23 cellular contexts compared by ENCODE assay signal in genomic region chr20:50263831-50264230, GRCh38.
"Had no signal": no experiment of that assay in that cellular context is flagged by ENCODE, and none has a peak within 500 bp of the region (broad histone marks: within the 10 kb centered on the region; RNA-seq: fewer than 3 reads in every experiment).

No MANE protein-coding gene starts in this region.

- H3K27ac ChIP-seq: left lung, pancreas, prostate gland, sigmoid colon, spleen, suprapubic skin, thoracic aorta, tibial artery, upper lobe of right lung had no signal

- H3K9me3 Mint-ChIP-seq: immature natural killer cell; naive thymus-derived CD8-positive, alpha-beta T cell; nephron; neural crest cell; stimulated activated effector memory CD8-positive, alpha-beta T cell treated with anti-CD3 and anti-CD28 coated beads, Interleukin-12 subunit alpha, Interleukin-12 subunit beta, amount 100 ng/mL, for 72 hours; stimulated activated naive CD8-positive, alpha-beta T cell treated with anti-CD3 and anti-CD28 coated beads, Interleukin-15, Interleukin-2, amounts not matched to agents 100 ng/mL and 50 ng/mL, for 24 hours had no signal

- H3K4me3 Mint-ChIP-seq: immature natural killer cell; naive thymus-derived CD8-positive, alpha-beta T cell; nephron; neural crest cell; stimulated activated effector memory CD8-positive, alpha-beta T cell treated with anti-CD3 and anti-CD28 coated beads, Interleukin-12 subunit alpha, Interleukin-12 subunit beta, amount 100 ng/mL, for 72 hours; stimulated activated naive CD8-positive, alpha-beta T cell treated with anti-CD3 and anti-CD28 coated beads, Interleukin-15, Interleukin-2, amounts not matched to agents 100 ng/mL and 50 ng/mL, for 24 hours had no signal

- H3K27me3 Mint-ChIP-seq: naive thymus-derived CD8-positive, alpha-beta T cell; stimulated activated naive CD8-positive, alpha-beta T cell treated with anti-CD3 and anti-CD28 coated beads, Interleukin-15, Interleukin-2, amounts not matched to agents 100 ng/mL and 50 ng/mL, for 24 hours had no signal

- DNase-seq: hypothalamus; immature natural killer cell; left colon; left lung; naive thymus-derived CD8-positive, alpha-beta T cell; pancreas; retina; sigmoid colon; small intestine; spleen; stimulated activated CD4-positive, alpha-beta T cell treated with anti-CD3 and anti-CD28 coated beads, Interleukin-4, amount 100 ng/mL, for 24 hours; stimulated activated naive CD4-positive, alpha-beta T cell; tibial artery; upper lobe of right lung had no signal

- H3K36me3 ChIP-seq: left lung, pancreas, prostate gland, sigmoid colon, spleen, suprapubic skin, thoracic aorta, tibial artery, upper lobe of right lung had no signal

- H3K27me3 ChIP-seq: left lung, pancreas, sigmoid colon, spleen, suprapubic skin, tibial artery, upper lobe of right lung had no signal

- H3K4me3 ChIP-seq: left lung, lung, pancreas, prostate gland, sigmoid colon, spleen, suprapubic skin, thoracic aorta, tibial artery, upper lobe of right lung had no signal

- ATAC-seq: left colon; left lung; naive thymus-derived CD8-positive, alpha-beta T cell; pancreas; right cardiac atrium; stimulated activated effector memory CD8-positive, alpha-beta T cell treated with anti-CD3 and anti-CD28 coated beads, Interleukin-12 subunit alpha, Interleukin-12 subunit beta, amount 100 ng/mL, for 72 hours; upper lobe of right lung had no signal

- H3K36me3 Mint-ChIP-seq: immature natural killer cell; naive thymus-derived CD8-positive, alpha-beta T cell; stimulated activated effector memory CD8-positive, alpha-beta T cell treated with anti-CD3 and anti-CD28 coated beads, Interleukin-12 subunit alpha, Interleukin-12 subunit beta, amount 100 ng/mL, for 72 hours had no signal

- H3K27ac Mint-ChIP-seq: immature natural killer cell; nephron; stimulated activated effector memory CD8-positive, alpha-beta T cell treated with anti-CD3 and anti-CD28 coated beads, Interleukin-12 subunit alpha, Interleukin-12 subunit beta, amount 100 ng/mL, for 72 hours; stimulated activated naive CD8-positive, alpha-beta T cell treated with anti-CD3 and anti-CD28 coated beads, Interleukin-15, Interleukin-2, amounts not matched to agents 100 ng/mL and 50 ng/mL, for 24 hours had no signal

- H3K9me3 ChIP-seq: left lung, pancreas, prostate gland, sigmoid colon, spleen, suprapubic skin, thoracic aorta, tibial artery, upper lobe of right lung had no signal
